ENCODE assay signal across 13 cellular contexts in the genomic region with DNA sequence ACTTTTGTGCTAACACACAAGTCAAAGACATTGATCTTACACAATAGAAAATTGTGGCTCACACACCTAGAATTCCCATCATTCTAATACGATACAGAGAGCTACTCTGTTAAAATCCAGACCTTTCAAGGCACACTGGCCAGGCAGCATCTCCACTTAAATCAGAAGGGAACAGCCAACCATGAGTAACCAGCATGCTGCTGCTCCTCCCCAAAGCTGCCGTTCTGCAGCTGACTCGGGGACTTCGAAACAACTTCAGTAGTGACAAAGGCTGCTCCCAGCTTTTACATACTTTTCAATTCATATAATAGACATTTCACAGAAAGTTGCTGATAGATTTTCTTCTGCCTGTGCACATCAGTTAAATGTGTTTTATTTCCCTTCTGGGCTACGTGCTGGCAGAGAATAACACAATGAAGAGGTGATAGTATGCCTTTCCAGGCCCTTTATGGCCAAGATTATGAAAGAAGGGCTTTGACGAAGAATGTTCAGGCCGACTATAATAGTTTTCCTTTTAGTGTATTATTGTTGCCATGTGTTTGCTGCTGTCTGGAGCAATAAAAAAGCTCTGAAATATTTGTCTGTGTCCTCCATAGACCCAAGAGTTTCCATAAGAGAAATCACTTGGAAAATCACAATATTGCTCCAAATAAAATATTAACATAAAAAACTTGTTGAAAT.
"Had no signal": no experiment of that assay in that cellular context is flagged by ENCODE, and none has a peak within 500 bp of the region (broad histone marks: within the 10 kb centered on the region; RNA-seq: fewer than 3 reads in every experiment).

No MANE protein-coding gene starts in this region.

- H3K9me3 ChIP-seq: adrenal gland, body of pancreas, upper lobe of left lung had no signal

- ATAC-seq: body of pancreas; right cardiac atrium; SK-N-SH treated with all-trans-retinoic acid at 6 μM for 48 hours; stimulated activated naive B cell treated with anti-CD40 and anti-IgM and Interleukin-4, amounts not matched to agents 10 μg/mL and 1 μg/mL and 100 μg/mL, for 72 hours; T-helper 17 cell; WTC11 had no signal

- FAIRE-seq: keratinocyte had no signal

- H3K27me3 ChIP-seq: adrenal gland, body of pancreas, foreskin keratinocyte, upper lobe of left lung had no signal

- H3K36me3 ChIP-seq: adrenal gland, upper lobe of left lung had no signal

- H3K4me1 ChIP-seq: adrenal gland, body of pancreas, foreskin keratinocyte, upper lobe of left lung had no signal

- H3K4me3 ChIP-seq: adrenal gland, body of pancreas, upper lobe of left lung had no signal

- DNase-seq: activated CD4-positive, alpha-beta T cell treated with anti-CD3 and anti-CD28 coated beads, Interleukin-2, amount 10 ng/mL, durations not matched to agents 24 days and 14 days; activated naive CD4-positive, alpha-beta T cell treated with anti-CD3 and anti-CD28 coated beads, Interleukin-2, amount 10 ng/mL, durations not matched to agents 7 days and 5 days; adrenal gland; body of pancreas; right cardiac atrium; stimulated activated naive B cell treated with anti-CD40 and anti-IgM and Interleukin-4, amounts not matched to agents 10 μg/mL and 1 μg/mL and 100 μg/mL, for 72 hours; substantia nigra; T-helper 17 cell; upper lobe of left lung had no signal

- H3K27ac ChIP-seq: adrenal gland, body of pancreas, foreskin keratinocyte, upper lobe of left lung had no signal
